8 cellular contexts compared by ENCODE assay signal in genomic region chr12:57765003-57765697, GRCh38.
DNase-seq lines count a peak whose midpoint lies in the region; ATAC-seq and TF ChIP-seq lines count a peak whose summit lies in the region.

No MANE protein-coding gene starts in this region.

- ATAC-seq in HG02798 (IDR thresholded peaks at IDR 0.05; ENCODE audit: poor library complexity, unreplicated experiment): peak; percentile 72
- ATAC-seq in SK-N-SH treated with all-trans-retinoic acid at 6 μM for 48 hours: peak; percentile 81

- DNase-seq in NCI-H1417 (lab: John Stamatoyannopoulos, UW): peak in 2 of 3 experiments; percentile 46 to 60
- DNase-seq in NCI-H1417 treated with DMSO at 0.1 percent for 48 hours (lab: John Stamatoyannopoulos, UW): no peak
- DNase-seq in astrocyte of the hippocampus (ENCODE audit: low read depth, low spot score): peak; percentile 52
- peak; percentile 83 for DNase-seq in islet precursor cell
- DNase-seq in stimulated activated CD8-positive, alpha-beta memory T cell treated with anti-CD3 and anti-CD28 coated beads, Interleukin-12 subunit alpha, Interleukin-12 subunit beta, amount 100 ng/mL, for 4 hours (ENCODE audit: low read depth): peak; percentile 35
- DNase-seq in nucleus accumbens (lab: John Stamatoyannopoulos, UW): no peak

TF ChIP-seq in SK-N-SH treated with all-trans-retinoic acid at 6 μM for 48 hours, 23 proteins besides CTCF, POLR2A, EP300 and RAD21:
- TF ChIP-seq PPARA (CRISPR knock-in tag; IDR thresholded peaks at IDR 0.05; ENCODE audit: borderline replicate concordance): no peak

Comparison
In these comparisons a context has a peak if more than half of its experiments do, and no peak if none do; other contexts are left out.
1. DNase-seq: peak in NCI-H1417 (2 of 3), astrocyte of the hippocampus (single experiment), islet precursor cell (single experiment) and stimulated activated CD8-positive, alpha-beta memory T cell treated with anti-CD3 and anti-CD28 coated beads, Interleukin-12 subunit alpha, Interleukin-12 subunit beta, amount 100 ng/mL, for 4 hours (single experiment); none in NCI-H1417 treated with DMSO at 0.1 percent for 48 hours (single experiment) and nucleus accumbens (0 of 56).